In the genomic region with DNA sequence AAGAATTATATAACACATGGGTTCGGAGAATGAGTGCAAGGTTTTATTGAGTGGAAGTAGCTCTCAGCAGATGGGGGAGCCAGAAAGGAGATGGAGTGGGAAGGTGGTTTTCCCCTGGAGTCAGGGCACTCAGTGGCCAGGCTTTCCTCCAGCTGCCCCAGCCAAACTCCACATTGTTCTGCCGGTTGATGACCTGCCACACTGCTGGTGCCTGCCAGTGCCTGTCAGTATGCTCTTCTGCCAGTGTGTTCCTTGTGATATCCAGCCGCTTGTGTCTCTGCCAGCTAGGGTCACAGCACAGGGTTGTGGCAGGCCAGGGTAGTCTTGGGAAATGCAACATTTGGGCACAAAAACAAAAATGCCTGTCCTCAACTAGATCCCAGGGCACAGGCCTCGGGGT, we compare ENCODE assay signal across 22 cellular contexts.
A peak's percentile ranks its signal among the peaks of the same experiment; 100 is the strongest.
DNase-seq lines count a peak whose midpoint lies in the region; ATAC-seq and TF ChIP-seq lines count a peak whose summit lies in the region.
"Had no signal": no experiment of that assay in that cellular context is flagged by ENCODE, and none has a peak within 500 bp of the region (broad histone marks: within the 10 kb centered on the region; RNA-seq: fewer than 3 reads in every experiment).

No MANE protein-coding gene starts in this region.

- H3K4me2 ChIP-seq in GM23338: no peak overlapping the region
- H3K4me2 ChIP-seq: BLaER1 treated with 17β-estradiol and CSF1 and Interleukin-3, amounts not matched to agents 10 nM and 100 nM; KMS-11 had no signal

- H3K4me1 Mint-ChIP-seq in GM23338: peaks cover 3% of the 10 kb centered on the region; the same call in 2 of the 3 replicates
- no peaks in the 10 kb centered on the region for H3K4me1 Mint-ChIP-seq in T-cell

- intact Hi-C loops in right cardiac atrium (cut with DNase I) (no loop called here), psoas muscle (cut with DNase I) (no loop called here)

- no peak overlapping the region for H3K4me3 Mint-ChIP-seq in GM23338
- H3K4me3 Mint-ChIP-seq in T-cell: no peak overlapping the region
- H3K4me3 Mint-ChIP-seq: CD8-positive, alpha-beta T cell had no signal

- DNase-seq in GM23338 (ENCODE audit: low spot score): no peak
- DNase-seq in NCI-H69 (lab: John Stamatoyannopoulos, UW): peak; percentile 21
- DNase-seq in right cardiac atrium: peak in 2 of 3 donors; percentile 22 to 28
- peak in 1 of 2 donors; percentile 10 for DNase-seq in psoas muscle
- DNase-seq in T-cell: no peak
- no peak for DNase-seq in suprapubic skin (ENCODE audit: low spot score in 2 of 2)
- no peak for DNase-seq in activated effector memory CD4-positive, alpha-beta T cell treated with anti-CD3 and anti-CD28 coated beads, Interleukin-2, amount 50 U/mL, for 16 hours
- DNase-seq: CD8-positive, alpha-beta T cell; GOT3; IMR-90; NCI-H1105; NCI-H146; NCI-H2029; NCI-H2227 treated with DMSO at 0.1 percent for 48 hours; NCI-H510A; NCI-H748 treated with DMSO at 0.1 percent for 48 hours; NK-92 treated with Interleukin-12 subunit alpha and Interleukin-12 subunit beta, amount 100 ng/mL, for 24 hours; SHP77 had no signal

- H3F3A ChIP-seq in GM23338 (replicated peaks; ENCODE audit: low read depth): no peaks in the 10 kb centered on the region

- POLR2A ChIA-PET in T-cell (lab: Charles Lee): no interaction called here

- H3K9me3 Mint-ChIP-seq in GM23338 (no peaks in the 10 kb centered on the region), T-cell (no peaks in the 10 kb centered on the region)

- TF ChIP-seq POLR2A in suprapubic skin (IDR thresholded peaks at IDR 0.05): no peak

- ATAC-seq in GM23338 (no peak), right cardiac atrium (peak in 1 of 2 donors; percentile 52), psoas muscle (peak; percentile 48 to 94 (median 92)), T-cell (replicated peaks in 1 of 4) (no peak)
- ATAC-seq: CD8-positive, alpha-beta T cell; HCT116 had no signal

- 76% methylated on average over 4 of the region's 4 CpGs for WGBS in right cardiac atrium
- whole genome bisulfite sequencing in psoas muscle, 3 donors: 61 to 65% (median 64%) methylated on average over 4 of the region's 4 CpGs
- WGBS in suprapubic skin: 80% methylated on average over 4 of the region's 4 CpGs

- peak overlapping the region; percentile 33; the same call in 1 of the 2 replicates for H2AFZ ChIP-seq in GM23338

- TF ChIP-seq CTCF in GM23338 (conservative IDR thresholded peaks at IDR 0.05; ENCODE audit: low read depth in 2 of 2) (no peak), psoas muscle (IDR thresholded peaks at IDR 0.05) (no peak), suprapubic skin (IDR thresholded peaks at IDR 0.05) (no peak)

- H3K27me3 Mint-ChIP-seq in GM23338 (ENCODE audit: insufficient read depth, low read depth, poor library complexity) (no peaks in the 10 kb centered on the region), T-cell (no peaks in the 10 kb centered on the region)

- H3K27me3 ChIP-seq in GM23338 (ENCODE audit: insufficient read depth) (no peaks in the 10 kb centered on the region), right cardiac atrium (ENCODE audit: control insufficient read depth, insufficient read depth) (no peaks in the 10 kb centered on the region), psoas muscle (ENCODE audit: insufficient read depth in 3 of 3, low read length in 2 of 3) (no peaks in the 10 kb centered on the region), suprapubic skin (no peaks in the 10 kb centered on the region)
- H3K27me3 ChIP-seq: BLaER1 treated with 17β-estradiol and CSF1 and Interleukin-3, amounts not matched to agents 10 nM and 100 nM had no signal

- H3K4me1 ChIP-seq in GM23338 (ENCODE audit: insufficient read depth) (no peaks in the 10 kb centered on the region), right cardiac atrium (ENCODE audit: control insufficient read depth, insufficient read depth, low read length) (no peaks in the 10 kb centered on the region), psoas muscle (no peaks in the 10 kb centered on the region), suprapubic skin (no peaks in the 10 kb centered on the region)
- H3K4me1 ChIP-seq: BLaER1 treated with 17β-estradiol and CSF1 and Interleukin-3, amounts not matched to agents 10 nM and 100 nM had no signal

- H3K36me3 Mint-ChIP-seq in GM23338 (ENCODE audit: low read depth) (no peaks in the 10 kb centered on the region), T-cell (no peaks in the 10 kb centered on the region)
- H3K36me3 Mint-ChIP-seq: CD8-positive, alpha-beta T cell had no signal

- TF ChIP-seq EP300 in suprapubic skin (IDR thresholded peaks at IDR 0.05): no peak

- H3K27ac Mint-ChIP-seq in GM23338 (no peak overlapping the region), T-cell (no peak overlapping the region)
- H3K27ac Mint-ChIP-seq: CD8-positive, alpha-beta T cell had no signal

- H3K9me3 ChIP-seq in right cardiac atrium (ENCODE audit: control insufficient read depth, low read length) (no peaks in the 10 kb centered on the region), psoas muscle (no peaks in the 10 kb centered on the region), suprapubic skin (no peaks in the 10 kb centered on the region)
- H3K9me3 ChIP-seq: BLaER1 treated with 17β-estradiol and CSF1 and Interleukin-3, amounts not matched to agents 10 nM and 100 nM had no signal

- H3K27ac ChIP-seq in GM23338 (ENCODE audit: low read depth): no peak overlapping the region
- no peak overlapping the region for H3K27ac ChIP-seq in right cardiac atrium (ENCODE audit: low read length)
- no peak overlapping the region for H3K27ac ChIP-seq in psoas muscle
- H3K27ac ChIP-seq in suprapubic skin: no peak overlapping the region
- H3K27ac ChIP-seq: BLaER1 treated with 17β-estradiol and CSF1 and Interleukin-3, amounts not matched to agents 10 nM and 100 nM; KMS-11 had no signal

- H3K9me2 ChIP-seq in GM23338 (ENCODE audit: insufficient read depth): no peaks in the 10 kb centered on the region

- H4K20me1 ChIP-seq in GM23338 (replicated peaks; ENCODE audit: insufficient read depth): no peaks in the 10 kb centered on the region
- H4K20me1 ChIP-seq: BLaER1 treated with 17β-estradiol and CSF1 and Interleukin-3, amounts not matched to agents 10 nM and 100 nM had no signal

- CTCF ChIA-PET in T-cell (lab: Charles Lee): no interaction called here

- H3K4me3 ChIP-seq in GM23338 (no peak overlapping the region), right cardiac atrium (ENCODE audit: low read length) (no peak overlapping the region), psoas muscle (no peak overlapping the region), suprapubic skin (no peak overlapping the region)
- H3K4me3 ChIP-seq: BLaER1 treated with 17β-estradiol and CSF1 and Interleukin-3, amounts not matched to agents 10 nM and 100 nM; SK-N-MC had no signal

- H3K36me3 ChIP-seq in GM23338 (ENCODE audit: insufficient read depth) (no peaks in the 10 kb centered on the region), psoas muscle (ENCODE audit: insufficient read depth in 1 of 2, low read depth in 1 of 2) (no peaks in the 10 kb centered on the region), suprapubic skin (no peaks in the 10 kb centered on the region)
- H3K36me3 ChIP-seq: BLaER1 treated with 17β-estradiol and CSF1 and Interleukin-3, amounts not matched to agents 10 nM and 100 nM had no signal

- H3K79me2 ChIP-seq in GM23338 (replicated peaks; ENCODE audit: insufficient read depth): no peaks in the 10 kb centered on the region

TF ChIP-seq in GM23338, 12 proteins besides CTCF, POLR2A, EP300 and RAD21 (continues in another document):
- TF ChIP-seq CREB1 (CRISPR knock-in tag; IDR thresholded peaks at IDR 0.05; ENCODE audit: low read depth) (no peak), EZH2 (IDR thresholded peaks at IDR 0.05; ENCODE audit: low read depth, unreplicated experiment) (no peak), JUNB (IDR thresholded peaks at IDR 0.05; ENCODE audit: unreplicated experiment) (no peak), NANOG (IDR thresholded peaks at IDR 0.05; ENCODE audit: borderline replicate concordance) (no peak), STAT1 (IDR thresholded peaks at IDR 0.05; ENCODE audit: unreplicated experiment) (no peak), POLR2AphosphoS5 (IDR thresholded peaks at IDR 0.05; ENCODE audit: low read depth) (no peak)
- TF ChIP-seq, protein P1, sequence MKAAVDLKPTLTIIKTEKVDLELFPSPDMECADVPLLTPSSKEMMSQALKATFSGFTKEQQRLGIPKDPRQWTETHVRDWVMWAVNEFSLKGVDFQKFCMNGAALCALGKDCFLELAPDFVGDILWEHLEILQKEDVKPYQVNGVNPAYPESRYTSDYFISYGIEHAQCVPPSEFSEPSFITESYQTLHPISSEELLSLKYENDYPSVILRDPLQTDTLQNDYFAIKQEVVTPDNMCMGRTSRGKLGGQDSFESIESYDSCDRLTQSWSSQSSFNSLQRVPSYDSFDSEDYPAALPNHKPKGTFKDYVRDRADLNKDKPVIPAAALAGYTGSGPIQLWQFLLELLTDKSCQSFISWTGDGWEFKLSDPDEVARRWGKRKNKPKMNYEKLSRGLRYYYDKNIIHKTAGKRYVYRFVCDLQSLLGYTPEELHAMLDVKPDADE (IDR thresholded peaks at IDR 0.05): no peak
- TF ChIP-seq, protein P2, sequence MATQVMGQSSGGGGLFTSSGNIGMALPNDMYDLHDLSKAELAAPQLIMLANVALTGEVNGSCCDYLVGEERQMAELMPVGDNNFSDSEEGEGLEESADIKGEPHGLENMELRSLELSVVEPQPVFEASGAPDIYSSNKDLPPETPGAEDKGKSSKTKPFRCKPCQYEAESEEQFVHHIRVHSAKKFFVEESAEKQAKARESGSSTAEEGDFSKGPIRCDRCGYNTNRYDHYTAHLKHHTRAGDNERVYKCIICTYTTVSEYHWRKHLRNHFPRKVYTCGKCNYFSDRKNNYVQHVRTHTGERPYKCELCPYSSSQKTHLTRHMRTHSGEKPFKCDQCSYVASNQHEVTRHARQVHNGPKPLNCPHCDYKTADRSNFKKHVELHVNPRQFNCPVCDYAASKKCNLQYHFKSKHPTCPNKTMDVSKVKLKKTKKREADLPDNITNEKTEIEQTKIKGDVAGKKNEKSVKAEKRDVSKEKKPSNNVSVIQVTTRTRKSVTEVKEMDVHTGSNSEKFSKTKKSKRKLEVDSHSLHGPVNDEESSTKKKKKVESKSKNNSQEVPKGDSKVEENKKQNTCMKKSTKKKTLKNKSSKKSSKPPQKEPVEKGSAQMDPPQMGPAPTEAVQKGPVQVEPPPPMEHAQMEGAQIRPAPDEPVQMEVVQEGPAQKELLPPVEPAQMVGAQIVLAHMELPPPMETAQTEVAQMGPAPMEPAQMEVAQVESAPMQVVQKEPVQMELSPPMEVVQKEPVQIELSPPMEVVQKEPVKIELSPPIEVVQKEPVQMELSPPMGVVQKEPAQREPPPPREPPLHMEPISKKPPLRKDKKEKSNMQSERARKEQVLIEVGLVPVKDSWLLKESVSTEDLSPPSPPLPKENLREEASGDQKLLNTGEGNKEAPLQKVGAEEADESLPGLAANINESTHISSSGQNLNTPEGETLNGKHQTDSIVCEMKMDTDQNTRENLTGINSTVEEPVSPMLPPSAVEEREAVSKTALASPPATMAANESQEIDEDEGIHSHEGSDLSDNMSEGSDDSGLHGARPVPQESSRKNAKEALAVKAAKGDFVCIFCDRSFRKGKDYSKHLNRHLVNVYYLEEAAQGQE (IDR thresholded peaks at IDR 0.05; ENCODE audit: unreplicated experiment): no peak

Comparison
In these comparisons a context has a peak if more than half of its experiments do, and no peak if none do; other contexts are left out.
1. ATAC-seq: peak in psoas muscle (4 of 4); none in GM23338 (single experiment) and T-cell (0 of 4).
2. DNase-seq: peak in NCI-H69 (single experiment) and right cardiac atrium (2 of 3); none in GM23338 (single experiment), T-cell (0 of 34), suprapubic skin (0 of 2) and activated effector memory CD4-positive, alpha-beta T cell treated with anti-CD3 and anti-CD28 coated beads, Interleukin-2, amount 50 U/mL, for 16 hours (single experiment).